Comparison of ENCODE assay signal across 8 cellular contexts in genomic region chr2:158457092-158457825, GRCh38. TPM values are rescaled to one million over a fixed set of nuclear protein-coding genes. Genes with fewer than 3 reads are reported as not detected.
A peak's percentile ranks its signal among the peaks of the same experiment; 100 is the strongest.
DNase-seq lines count a peak whose midpoint lies in the region; ATAC-seq, FAIRE-seq and TF ChIP-seq lines count a peak whose summit lies in the region.

No MANE protein-coding gene starts in this region.

- H4K20me1 ChIP-seq in endothelial cell of umbilical vein (replicated peaks; ENCODE audit: control insufficient read depth, extremely low read depth, insufficient read depth, low read length): peaks cover 2% of the 10 kb centered on the region

- intact Hi-C loops in endothelial cell of umbilical vein (cut with micrococcal nuclease): loop anchor here (1.0 to 10.0 kb wide), 5 partner anchors 245 to 672 kb away; no protein-coding TSS in a partner anchor

- BruUV-seq in endothelial cell of umbilical vein (replicated peaks; lab: Mats Ljungman, UMichigan): no TSS peak

- no peaks in the 10 kb centered on the region for H3K9me1 ChIP-seq in endothelial cell of umbilical vein (replicated peaks; ENCODE audit: control insufficient read depth, extremely low read depth, insufficient read depth, low read length)

- peak; percentile 36 for TF ChIP-seq POLR2A in endothelial cell of umbilical vein (IDR thresholded peaks at IDR 0.05; ENCODE audit: low read depth, low read length)

- H3K9ac ChIP-seq in endothelial cell of umbilical vein (replicated peaks; ENCODE audit: extremely low read depth, insufficient read depth, low read length): peak overlapping the region; percentile 73

- H3K4me2 ChIP-seq in endothelial cell of umbilical vein (ENCODE audit: insufficient read depth, low read length): peak overlapping the region; percentile 92

- no peak for DNase-seq in AG04450 (ENCODE audit: low read depth, low spot score)
- peak; percentile 77 for DNase-seq in NCI-H748 (lab: John Stamatoyannopoulos, UW; ENCODE audit: unreplicated experiment)
- DNase-seq in activated CD8-positive, alpha-beta memory T cell treated with anti-CD3 and anti-CD28 coated beads for 48 hours (ENCODE audit: low read depth in 2 of 3, low spot score in 2 of 3): peak; percentile 26 to 35 (median 33)
- DNase-seq in endothelial cell of umbilical vein (ENCODE audit: low read depth, low spot score): no peak
- peak; percentile 30 for DNase-seq in stimulated activated CD8-positive, alpha-beta memory T cell treated with anti-CD3 and anti-CD28 coated beads, Interleukin-4, amount 100 ng/mL, for 24 hours (ENCODE audit: low read depth)

- dilution Hi-C loops in endothelial cell of umbilical vein (cut with MboI; ENCODE audit: extremely low pct_ligation_motif_present, low sequenced_read_pairs): no loop called here

- H3K79me2 ChIP-seq in endothelial cell of umbilical vein (ENCODE audit: control insufficient read depth, insufficient read depth, low read length): peaks cover 40% of the 10 kb centered on the region

- H3K36me3 ChIP-seq in endothelial cell of umbilical vein (ENCODE audit: control insufficient read depth in 2 of 2, extremely low read depth in 1 of 2, insufficient read depth in 2 of 2, low read length in 2 of 2): no peaks in the 10 kb centered on the region

- H3K27ac ChIP-seq in AG04450 (ENCODE audit: low read depth, low read length) (peak overlapping the region; percentile 62), endothelial cell of umbilical vein (ENCODE audit: insufficient read depth, low read depth, low read length) (peak overlapping the region; percentile 75)

- peak overlapping the region; percentile 47 for H2AFZ ChIP-seq in endothelial cell of umbilical vein (ENCODE audit: low read depth, low read length)

- POLR2A ChIA-PET in AG04450 (lab: Yijun Ruan, JAX): interaction anchor here (0.6 to 1.7 kb wide), 4 partner anchors 16 to 129 kb away, joined by 3 to 5 read pairs (median 4); no protein-coding TSS in a partner anchor
- POLR2A ChIA-PET in endothelial cell of umbilical vein (lab: Charles Lee): no interaction called here

- H3K9me3 ChIP-seq in AG04450 (ENCODE audit: control insufficient read depth, insufficient read depth, low read length): no peaks in the 10 kb centered on the region
- H3K9me3 ChIP-seq in endothelial cell of umbilical vein (replicated peaks; ENCODE audit: control insufficient read depth, insufficient read depth, low read length): no peaks in the 10 kb centered on the region
- no peaks in the 10 kb centered on the region for H3K9me3 ChIP-seq in mononuclear cell (ENCODE audit: low read depth, low read length)

- peak overlapping the region; percentile 86 for H3K4me3 ChIP-seq in AG04450 (ENCODE audit: low read depth, low read length)
- peak overlapping the region; percentile 53 to 86 (median 81) for H3K4me3 ChIP-seq in endothelial cell of umbilical vein (replicated peaks in 1 of 3; ENCODE audit: insufficient read depth in 1 of 3, low read depth in 1 of 3, low read length in 3 of 3)
- H3K4me3 ChIP-seq in mononuclear cell (ENCODE audit: low read length): peak overlapping the region; percentile 65

- no peak for FAIRE-seq in endothelial cell of umbilical vein (lab: Jason Lieb, UNC)

- CTCF ChIA-PET in AG04450 (lab: Charles Lee) (interaction anchor here (0.6 to 4.7 kb wide), 13 partner anchors 8 to 297 kb away, joined by 3 to 51 read pairs (median 4); no protein-coding TSS in a partner anchor), endothelial cell of umbilical vein (lab: Charles Lee) (interaction anchor here (0.7 to 4.7 kb wide), 20 partner anchors 13 to 433 kb away, joined by 3 to 63 read pairs (median 6); no protein-coding TSS in a partner anchor)

- H3K27me3 ChIP-seq in AG04450 (ENCODE audit: control insufficient read depth, insufficient read depth, low read length) (no peaks in the 10 kb centered on the region), endothelial cell of umbilical vein (ENCODE audit: control insufficient read depth in 2 of 2, insufficient read depth in 2 of 2, low read length in 2 of 2) (peaks cover 4 to 13% of the 10 kb centered on the region in 2 experiments), mononuclear cell (ENCODE audit: insufficient read depth, low read length) (peaks cover 6% of the 10 kb centered on the region)

- TF ChIP-seq CTCF in AG04450 (IDR thresholded peaks at IDR 0.05; ENCODE audit: low read depth, low read length) (0 out of 2 replicates have a peak, but pooled peaks have one; percentile 14), endothelial cell of umbilical vein (IDR thresholded peaks at IDR 0.05; ENCODE audit: extremely low read depth in 1 of 2, insufficient read depth in 1 of 2, low read depth in 1 of 2, low read length in 2 of 2) (peak in 1 of 2 donors; percentile 3)

- ATAC-seq in GM18867 (IDR thresholded peaks at IDR 0.05; ENCODE audit: unreplicated experiment) (peak; percentile 33), HG03103 (IDR thresholded peaks at IDR 0.05; ENCODE audit: low read depth, unreplicated experiment) (peak; percentile 29)

- H3K4me1 ChIP-seq in endothelial cell of umbilical vein (ENCODE audit: control insufficient read depth, extremely low read depth, insufficient read depth, low read length) (peaks cover 38% of the 10 kb centered on the region), mononuclear cell (ENCODE audit: insufficient read depth, low read length) (peaks cover 19% of the 10 kb centered on the region)

TF ChIP-seq in endothelial cell of umbilical vein, 7 proteins besides CTCF, POLR2A, EP300 and RAD21:
- no peak for TF ChIP-seq FOS (IDR thresholded peaks at IDR 0.05; ENCODE audit: borderline replicate concordance, insufficient read depth, low read length)
- TF ChIP-seq POLR2AphosphoS5 (IDR thresholded peaks at IDR 0.05; ENCODE audit: insufficient read depth, low read depth, low read length): peak; percentile 58

RNA-seq across cellular contexts. Expression of gene PKP4, which starts 0.5 kb away (rescaled TPM):
- polyA plus RNA-seq in AG04450 (2011; rRNA removed) (20.4 and 24.9 TPM in 2 replicates), endothelial cell of umbilical vein (28.3 and 35.4 TPM in 2 replicates)
- polyA minus RNA-seq in AG04450 (2011; rRNA and poly(A)+ RNA removed): 43.8 and 47.1 TPM in 2 replicates
- total RNA-seq in endothelial cell of umbilical vein (55.1 and 68.5 TPM in 2 replicates), mononuclear cell (7.9 TPM)
- 24.2 and 24.3 TPM in 2 replicates for polyA plus RNA-seq in endothelial cell of umbilical vein (2011; cell fraction: cytosol; rRNA removed)
- polyA plus RNA-seq in endothelial cell of umbilical vein (2011; cell fraction: nucleus; rRNA removed): 101 and 120 TPM in 2 replicates
- polyA plus RNA-seq in endothelial cell of umbilical vein (2012): 39.5 and 40.6 TPM in 2 replicates
- polyA minus RNA-seq in endothelial cell of umbilical vein: 93.9 and 106 TPM in 2 replicates
- polyA minus RNA-seq in endothelial cell of umbilical vein (2011; cell fraction: cytosol; rRNA and poly(A)+ RNA removed): 29.8 TPM
- 111 and 126 TPM in 2 replicates for polyA minus RNA-seq in endothelial cell of umbilical vein (2011; cell fraction: nucleus; rRNA and poly(A)+ RNA removed)

RNA-seq across cellular contexts. Expression of gene CCDC148, which starts 0.7 kb away (rescaled TPM):
- polyA plus RNA-seq in AG04450 (2011; rRNA removed) (0.12 and 0.22 TPM in 2 replicates), endothelial cell of umbilical vein (0.04 TPM in 1 of 2 replicates, not detected in the other)
- polyA minus RNA-seq in AG04450 (2011; rRNA and poly(A)+ RNA removed): 0.52 TPM in 1 of 2 replicates, not detected in the other
- total RNA-seq in endothelial cell of umbilical vein (0.69 TPM in 1 of 2 replicates, not detected in the other), mononuclear cell (0.42 TPM)
- 0.15 and 0.17 TPM in 2 replicates for polyA plus RNA-seq in endothelial cell of umbilical vein (2011; cell fraction: cytosol; rRNA removed)
- 0.79 and 0.84 TPM in 2 replicates for polyA plus RNA-seq in endothelial cell of umbilical vein (2011; cell fraction: nucleus; rRNA removed)
- polyA plus RNA-seq in endothelial cell of umbilical vein (2012): 0.19 and 0.31 TPM in 2 replicates
- 0.45 and 1.5 TPM in 2 replicates for polyA minus RNA-seq in endothelial cell of umbilical vein
- polyA minus RNA-seq in endothelial cell of umbilical vein (2011; cell fraction: cytosol; rRNA and poly(A)+ RNA removed): not detected
- polyA minus RNA-seq in endothelial cell of umbilical vein (2011; cell fraction: nucleus; rRNA and poly(A)+ RNA removed): 0.34 and 4.2 TPM in 2 replicates

Comparison
In these comparisons a context has a peak if more than half of its experiments do, and no peak if none do; other contexts are left out.
1. DNase-seq: peak in NCI-H748 (single experiment), activated CD8-positive, alpha-beta memory T cell treated with anti-CD3 and anti-CD28 coated beads for 48 hours (3 of 3) and stimulated activated CD8-positive, alpha-beta memory T cell treated with anti-CD3 and anti-CD28 coated beads, Interleukin-4, amount 100 ng/mL, for 24 hours (single experiment); none in AG04450 (single experiment) and endothelial cell of umbilical vein (single experiment).
2. Peak in every context shown above with its lines, with median percentiles within 50 percentile points of each other: H3K4me3 ChIP-seq.